In genomic region chr19:13093407-13094284, GRCh38 we compare ENCODE assay signal across 8 cellular contexts. TPM values are rescaled to one million over a fixed set of nuclear protein-coding genes. Genes with fewer than 3 reads are reported as not detected.
DNase-seq lines count a peak whose midpoint lies in the region; ATAC-seq and TF ChIP-seq lines count a peak whose summit lies in the region.

No MANE protein-coding gene starts in this region.

- H3K9me3 ChIP-seq in right atrium auricular region: no peaks in the 10 kb centered on the region

- DNase-seq in NCI-H510A treated with DMSO at 0.1 percent for 48 hours (lab: John Stamatoyannopoulos, UW) (peak; percentile 79), NCI-H510A (lab: John Stamatoyannopoulos, UW) (no peak), NCI-H146 treated with DMSO at 0.1 percent for 48 hours (lab: John Stamatoyannopoulos, UW; ENCODE audit: unreplicated experiment) (peak; percentile 89), T-helper 2 cell (peak; percentile 56 to 82 (median 69)), anterior cingulate cortex (lab: John Stamatoyannopoulos, UW) (peak in 57 of 58 donors; percentile 16 to 89 (median 75)), right atrium auricular region (ENCODE audit: low spot score) (peak; percentile 95), retinal pigment epithelial cell (ENCODE audit: low read depth) (no peak)

- TF ChIP-seq CTCF in right atrium auricular region (IDR thresholded peaks at IDR 0.05): peak; percentile 96 to 97
- TF ChIP-seq CTCF in retinal pigment epithelial cell (conservative IDR thresholded peaks at IDR 0.05; ENCODE audit: low read depth, low read length): peak; percentile 80

- peaks cover 0 to 91% of the 10 kb centered on the region in 2 donors for H3K4me1 ChIP-seq in right atrium auricular region

- H3K27ac ChIP-seq in right atrium auricular region: peak overlapping the region; percentile 84 to 85

- no peak overlapping the region for H3K4me3 ChIP-seq in right atrium auricular region
- H3K4me3 ChIP-seq in retinal pigment epithelial cell (ENCODE audit: low read length): no peak overlapping the region

- no peaks in the 10 kb centered on the region for H3K27me3 ChIP-seq in right atrium auricular region

- no peak for ATAC-seq in HG02678 (IDR thresholded peaks at IDR 0.05; ENCODE audit: unreplicated experiment)

- H3K36me3 ChIP-seq in right atrium auricular region: peaks cover 6% of the 10 kb centered on the region

RNA-seq across cellular contexts. Expression of gene LYL1, which starts 9.0 kb away (rescaled TPM):
- 10 to 100 TPM; 10.2 to 15.3 TPM for total RNA-seq in right atrium auricular region

RNA-seq across cellular contexts. Expression of gene TRMT1, which starts 22.9 kb away (rescaled TPM):
- total RNA-seq in right atrium auricular region: 10 to 100 TPM; 13.6 to 15.0 TPM

RNA-seq across cellular contexts. Expression of gene NACC1, which starts 24.4 kb away (rescaled TPM):
- 10 to 100 TPM; 25.4 to 27.3 TPM for total RNA-seq in right atrium auricular region

RNA-seq across cellular contexts. Expression of gene STX10, which starts 56.5 kb away (rescaled TPM):
- 10 to 100 TPM; 33.1 to 39.2 TPM for total RNA-seq in right atrium auricular region

RNA-seq across cellular contexts. Expression of gene IER2, which starts 56.6 kb away (rescaled TPM):
- total RNA-seq in right atrium auricular region: 100 to 1,000 TPM in 1 of 2 donors, 10 to 100 TPM in 1; 35.4 to 139 TPM

Comparison
In these comparisons a context has a peak if more than half of its experiments do, and no peak if none do; other contexts are left out.
1. DNase-seq: peak in NCI-H510A treated with DMSO at 0.1 percent for 48 hours (single experiment), NCI-H146 treated with DMSO at 0.1 percent for 48 hours (single experiment), T-helper 2 cell (5 of 5), anterior cingulate cortex (57 of 58) and right atrium auricular region (single experiment); none in NCI-H510A (single experiment) and retinal pigment epithelial cell (single experiment).